13 cellular contexts compared by ENCODE assay signal in the genomic region with DNA sequence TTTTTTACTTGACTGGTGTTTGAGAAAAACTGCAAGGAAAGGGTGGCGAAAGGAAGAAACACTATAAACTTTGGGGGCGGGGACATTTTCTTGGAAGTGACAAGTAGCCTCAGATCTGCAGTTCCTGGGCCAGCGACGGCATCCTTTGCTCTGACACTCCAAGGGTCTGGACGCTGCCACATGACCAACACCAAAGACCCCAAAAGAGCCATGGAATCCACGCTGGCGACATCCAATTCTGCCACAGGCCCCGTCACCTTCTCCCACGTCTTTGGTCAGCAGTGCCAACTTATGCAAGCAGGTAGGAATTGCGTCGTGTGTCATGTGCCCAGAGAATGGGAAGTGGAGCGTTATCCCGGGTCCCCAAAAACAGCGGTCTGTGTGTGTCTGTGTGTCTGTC.
DNase-seq lines count a peak whose midpoint lies in the region; ATAC-seq and TF ChIP-seq lines count a peak whose summit lies in the region.
"Had no signal": no experiment of that assay in that cellular context is flagged by ENCODE, and none has a peak within 500 bp of the region (broad histone marks: within the 10 kb centered on the region; RNA-seq: fewer than 3 reads in every experiment).

No MANE protein-coding gene starts in this region.

- intact Hi-C loops in Right ventricle myocardium superior (cut with DNase I): no loop called here
- intact Hi-C loops in left ventricle myocardium superior (cut with micrococcal nuclease): no loop called here

- ATAC-seq in Right ventricle myocardium superior (ENCODE audit: poor library complexity) (peak; percentile 47), left ventricle myocardium superior (no peak), GM19467 (IDR thresholded peaks at IDR 0.05; ENCODE audit: unreplicated experiment) (no peak)
- ATAC-seq: natural killer cell had no signal

- no peak overlapping the region for H3K9ac ChIP-seq in parathyroid adenoma

- H3K9me2 ChIP-seq in hepatocyte (replicated peaks; ENCODE audit: insufficient read depth): no peaks in the 10 kb centered on the region

- DNase-seq in Right ventricle myocardium superior: peak; percentile 44
- DNase-seq in left ventricle myocardium superior: no peak
- peak; percentile 25 for DNase-seq in hepatocyte (ENCODE audit: low spot score)
- DNase-seq in HT-29 (ENCODE audit: low spot score): no peak
- DNase-seq in activated effector memory CD4-positive, alpha-beta T cell treated with Interleukin-2 at 50 U/mL for 16 hours: no peak
- DNase-seq in effector memory CD4-positive, alpha-beta T cell: no peak
- DNase-seq: activated gamma-delta T cell, cortex of kidney, GF-D8, natural killer cell had no signal

- H4K20me1 ChIP-seq in hepatocyte (ENCODE audit: insufficient read depth, poor library complexity, severe bottlenecking): no peaks in the 10 kb centered on the region

- H3K9me3 ChIP-seq in hepatocyte (ENCODE audit: low read depth) (no peaks in the 10 kb centered on the region), parathyroid adenoma (ENCODE audit: control insufficient read depth, low read length) (no peaks in the 10 kb centered on the region)
- H3K9me3 ChIP-seq in effector memory CD4-positive, alpha-beta T cell (ENCODE audit: control insufficient read depth, low read length): no peaks in the 10 kb centered on the region

- H3K4me1 ChIP-seq in hepatocyte (ENCODE audit: insufficient read depth) (peaks cover 19% of the 10 kb centered on the region), parathyroid adenoma (no peaks in the 10 kb centered on the region)
- H3K4me1 ChIP-seq in effector memory CD4-positive, alpha-beta T cell (ENCODE audit: control insufficient read depth, insufficient read depth, low read length, poor library complexity, severe bottlenecking): no peaks in the 10 kb centered on the region

- no peak overlapping the region for H3K27ac ChIP-seq in hepatocyte
- H3K27ac ChIP-seq in parathyroid adenoma: no peak overlapping the region
- no peak overlapping the region for H3K27ac ChIP-seq in effector memory CD4-positive, alpha-beta T cell (ENCODE audit: insufficient read depth, low read length, poor library complexity, severe bottlenecking)
- H3K27ac ChIP-seq: SK-N-MC had no signal

- H3K4me2 ChIP-seq in hepatocyte (peak overlapping the region; percentile 97), parathyroid adenoma (ENCODE audit: low read length) (peak overlapping the region; percentile 72)

- peak overlapping the region; percentile 77 for H3K4me3 ChIP-seq in hepatocyte
- H3K4me3 ChIP-seq in parathyroid adenoma (ENCODE audit: low read depth, low read length): no peak overlapping the region
- H3K4me3 ChIP-seq in effector memory CD4-positive, alpha-beta T cell (ENCODE audit: insufficient read depth, low read depth, low read length, poor library complexity, severe bottlenecking): no peak overlapping the region

- 45% methylated on average over 14 of the region's 14 CpGs for WGBS in hepatocyte (ENCODE audit: low lambda C conversion rate, missing lambda C conversion rate)

- H3K27me3 ChIP-seq in hepatocyte (peaks cover 45% of the 10 kb centered on the region), parathyroid adenoma (ENCODE audit: control insufficient read depth, insufficient read depth, low read length) (peaks cover 4% of the 10 kb centered on the region)
- peaks cover 9% of the 10 kb centered on the region for H3K27me3 ChIP-seq in effector memory CD4-positive, alpha-beta T cell (replicated peaks; ENCODE audit: control insufficient read depth, insufficient read depth, low read length, poor library complexity, severe bottlenecking)

- TF ChIP-seq CTCF in hepatocyte (IDR thresholded peaks at IDR 0.05; ENCODE audit: poor library complexity) (no peak), parathyroid adenoma (IDR thresholded peaks at IDR 0.05) (no peak)

- H2AFZ ChIP-seq in hepatocyte: peak overlapping the region; percentile 95
- H2AFZ ChIP-seq in parathyroid adenoma: no peak overlapping the region

- H3K36me3 ChIP-seq in hepatocyte (replicated peaks; ENCODE audit: insufficient read depth, low read depth) (no peaks in the 10 kb centered on the region), parathyroid adenoma (ENCODE audit: control insufficient read depth, insufficient read depth, low read length) (no peaks in the 10 kb centered on the region)
- H3K36me3 ChIP-seq in effector memory CD4-positive, alpha-beta T cell (ENCODE audit: control insufficient read depth, insufficient read depth, low read length): no peaks in the 10 kb centered on the region

- H3K79me2 ChIP-seq in hepatocyte (no peaks in the 10 kb centered on the region), parathyroid adenoma (no peaks in the 10 kb centered on the region)

Comparison
In these comparisons a context has a peak if more than half of its experiments do, and no peak if none do; other contexts are left out.
1. DNase-seq: peak in Right ventricle myocardium superior (single experiment) and hepatocyte (single experiment); none in left ventricle myocardium superior (single experiment), HT-29 (single experiment), activated effector memory CD4-positive, alpha-beta T cell treated with Interleukin-2 at 50 U/mL for 16 hours (single experiment) and effector memory CD4-positive, alpha-beta T cell (0 of 3).